Comparison of ENCODE assay signal across 19 cellular contexts in the genomic region with DNA sequence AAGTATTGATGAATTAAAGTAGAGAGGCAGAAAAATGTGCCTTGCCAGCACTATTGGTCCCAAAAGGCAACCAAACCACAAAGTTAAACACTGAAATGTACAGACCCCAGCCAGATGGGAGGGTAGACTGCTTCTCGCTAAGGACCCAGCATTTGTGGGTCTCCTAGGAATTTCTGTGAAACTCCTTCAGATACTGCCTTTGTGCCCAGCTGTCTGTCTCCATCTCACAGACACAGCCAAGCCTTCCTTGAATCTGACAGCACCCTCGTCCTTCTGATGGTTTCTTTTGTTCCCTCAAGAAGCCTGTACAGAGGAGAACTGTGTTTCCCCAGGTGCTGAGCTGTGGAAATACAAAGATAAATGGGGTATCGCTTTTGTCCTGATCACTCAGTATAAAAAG.
DNase-seq lines count a peak whose midpoint lies in the region; ATAC-seq and TF ChIP-seq lines count a peak whose summit lies in the region.
"Had no signal": no experiment of that assay in that cellular context is flagged by ENCODE, and none has a peak within 500 bp of the region (broad histone marks: within the 10 kb centered on the region; RNA-seq: fewer than 3 reads in every experiment).

No MANE protein-coding gene starts in this region.

- H3F3A ChIP-seq in smooth muscle cell (ENCODE audit: low read depth), result peaks cover 8% of the 10 kb centered on the region

- ATAC-seq in GM21825 (IDR thresholded peaks at IDR 0.05; ENCODE audit: unreplicated experiment), result no peak
- ATAC-seq: Right ventricle myocardium inferior had no signal

- no peaks in the 10 kb centered on the region for H4K20me1 ChIP-seq in smooth muscle cell (ENCODE audit: low read depth)

- H2AFZ ChIP-seq in smooth muscle cell (ENCODE audit: low read depth), result no peak overlapping the region

- H3K27me3 ChIP-seq in ascending aorta, result no peaks in the 10 kb centered on the region
- no peaks in the 10 kb centered on the region for H3K27me3 ChIP-seq in smooth muscle cell (ENCODE audit: low read depth)
- H3K27me3 ChIP-seq in vagina, result no peaks in the 10 kb centered on the region
- H3K27me3 ChIP-seq: BE2C, Peyer's patch had no signal

- no peak for TF ChIP-seq CTCF in ascending aorta (IDR thresholded peaks at IDR 0.05)
- no peak for TF ChIP-seq CTCF in smooth muscle cell (IDR thresholded peaks at IDR 0.05; ENCODE audit: borderline replicate concordance, insufficient read depth, poor library complexity, severe bottlenecking)
- no peak for TF ChIP-seq CTCF in GM13976 (IDR thresholded peaks at IDR 0.05; ENCODE audit: borderline replicate concordance, control extremely low read depth, extremely low read depth, insufficient read depth, missing control alignments)
- no peak for TF ChIP-seq CTCF in vagina (IDR thresholded peaks at IDR 0.05)

- TF ChIP-seq POLR2A in vagina (IDR thresholded peaks at IDR 0.05), result no peak

- no peak overlapping the region for H3K4me2 ChIP-seq in smooth muscle cell

- H3K27ac ChIP-seq in ascending aorta (peak overlapping the region; percentile 12 to 35), smooth muscle cell (ENCODE audit: low read depth) (peak overlapping the region; percentile 37), vagina (no peak overlapping the region)
- H3K27ac ChIP-seq: 22Rv1, Peyer's patch, SK-N-MC had no signal

- no peak overlapping the region for H3K4me3 ChIP-seq in ascending aorta
- H3K4me3 ChIP-seq in smooth muscle cell, result no peak overlapping the region
- H3K4me3 ChIP-seq in vagina, result no peak overlapping the region
- H3K4me3 ChIP-seq: Peyer's patch, SK-N-MC had no signal

- DNase-seq in DMS 273 (lab: John Stamatoyannopoulos, UW; ENCODE audit: unreplicated experiment) (peak; percentile 7), DMS 273 treated with DMSO at 0.1 percent for 48 hours (lab: John Stamatoyannopoulos, UW) (no peak), NCI-H2171 (lab: John Stamatoyannopoulos, UW) (peak; percentile 25), ascending aorta (ENCODE audit: low spot score in 2 of 2) (no peak), smooth muscle cell (lab: John Stamatoyannopoulos, UW; ENCODE audit: unreplicated experiment) (no peak), GM13976 (ENCODE audit: low spot score) (no peak), vagina (ENCODE audit: extremely low spot score in 2 of 2) (no peak)
- DNase-seq: BE2C; CD8-positive, alpha-beta memory T cell; GF-D8; Kasumi-1; NCI-H1417; NCI-H187 treated with DMSO at 0.1 percent for 48 hours; NCI-H510A treated with DMSO at 0.1 percent for 48 hours; Peyer's patch had no signal

- H3K79me2 ChIP-seq in smooth muscle cell (ENCODE audit: low read depth), result no peaks in the 10 kb centered on the region

- H3K36me3 ChIP-seq in ascending aorta (no peaks in the 10 kb centered on the region), smooth muscle cell (ENCODE audit: low read depth) (no peaks in the 10 kb centered on the region), vagina (no peaks in the 10 kb centered on the region)
- H3K36me3 ChIP-seq: BE2C, Peyer's patch had no signal

- 90% methylated on average over 3 of the region's 3 CpGs for WGBS in smooth muscle cell (ENCODE audit: low lambda C conversion rate)

- H3K9me3 ChIP-seq in ascending aorta (no peaks in the 10 kb centered on the region), smooth muscle cell (replicated peaks; ENCODE audit: low read depth) (no peaks in the 10 kb centered on the region), vagina (no peaks in the 10 kb centered on the region)
- H3K9me3 ChIP-seq: BE2C, Peyer's patch had no signal

- H3K4me1 ChIP-seq in ascending aorta, result peaks cover 12 to 27% of the 10 kb centered on the region in 2 donors
- no peaks in the 10 kb centered on the region for H3K4me1 ChIP-seq in smooth muscle cell (ENCODE audit: low read depth)
- H3K4me1 ChIP-seq in vagina, result peaks cover 15% of the 10 kb centered on the region

- in situ Hi-C loops in GM13976 (cut with MboI; ENCODE audit: low sequenced_read_pairs, unreplicated experiment), result no loop called here

- intact Hi-C loops in ascending aorta (cut with DNase I) (no loop called here), vagina (cut with DNase I) (no loop called here)

- H3K9ac ChIP-seq in smooth muscle cell (ENCODE audit: low read depth), result peak overlapping the region; percentile 28

Comparison
In these comparisons a context has a peak if more than half of its experiments do, and no peak if none do; other contexts are left out.
1. DNase-seq: peak in DMS 273 (single experiment) and NCI-H2171 (single experiment); none in DMS 273 treated with DMSO at 0.1 percent for 48 hours (single experiment), ascending aorta (0 of 2), smooth muscle cell (single experiment), GM13976 (single experiment) and vagina (0 of 2).